ENCODE assay signal across 1 cellular context in the genomic region with DNA sequence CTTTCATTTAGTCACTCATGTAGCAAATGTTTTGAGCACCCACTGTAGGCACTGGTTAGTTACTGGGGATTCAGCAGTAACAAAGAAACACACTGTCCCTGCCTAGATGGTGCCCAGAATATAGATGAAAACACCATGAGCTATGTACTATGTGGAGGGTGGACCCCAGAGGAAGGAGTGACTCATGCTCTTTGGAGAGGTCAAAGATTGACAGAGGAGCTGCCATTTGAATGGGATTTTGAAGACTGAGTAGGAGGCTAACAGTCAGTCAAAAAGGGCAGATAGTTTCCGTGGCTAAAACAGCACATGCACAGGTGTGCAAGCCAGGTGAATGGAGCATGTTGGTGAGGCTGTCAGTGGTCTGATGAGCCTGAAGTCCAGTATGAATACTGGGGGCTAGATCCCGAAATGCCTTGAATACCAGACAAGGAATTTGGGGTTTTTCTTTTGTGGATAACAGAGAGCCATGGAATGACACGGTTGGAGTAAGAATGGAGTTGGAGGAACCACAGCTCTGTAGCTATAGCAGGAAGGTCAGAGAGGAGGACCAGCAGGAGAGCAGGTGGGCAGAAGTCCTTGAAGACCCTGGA.
TF ChIP-seq lines count a peak whose summit lies in the region.

No MANE protein-coding gene starts in this region.

TF ChIP-seq in HepG2, 621 proteins besides CTCF, POLR2A, EP300 and RAD21 (continued from another document and continues in another):
- TF ChIP-seq NCOA1 (CRISPR knock-in tag; IDR thresholded peaks at IDR 0.05) (0 out of 2 replicates have a peak, but pooled peaks have one; percentile 42), ZNF614 (CRISPR knock-in tag; IDR thresholded peaks at IDR 0.05; ENCODE audit: borderline replicate concordance) (0 out of 2 replicates have a peak, but pooled peaks have one; percentile 55), ERF (CRISPR knock-in tag; IDR thresholded peaks at IDR 0.05) (no peak), MIER2 (CRISPR knock-in tag; IDR thresholded peaks at IDR 0.05) (0 out of 2 replicates have a peak, but pooled peaks have one; percentile 60), FOSL1 (CRISPR knock-in tag; IDR thresholded peaks at IDR 0.05; ENCODE audit: borderline replicate concordance) (no peak; the same call in 1 of the 2 replicates), ZNF354B (CRISPR knock-in tag; IDR thresholded peaks at IDR 0.05) (no peak), EZH2 (conservative IDR thresholded peaks at IDR 0.05; ENCODE audit: low read depth, low read length) (no peak), SETDB1 (CRISPR knock-in tag; IDR thresholded peaks at IDR 0.05; ENCODE audit: borderline replicate concordance) (no peak), ZNF747 (CRISPR knock-in tag; IDR thresholded peaks at IDR 0.05; ENCODE audit: borderline replicate concordance) (no peak), PCBP2 (optimal IDR thresholded peaks at IDR 0.05; ENCODE audit: low read depth, low read length, poor library complexity, severe bottlenecking) (no peak), ZNF619 (CRISPR knock-in tag; IDR thresholded peaks at IDR 0.05) (no peak), SMAD3 (CRISPR knock-in tag; IDR thresholded peaks at IDR 0.05) (no peak), HOXA7 (CRISPR knock-in tag; IDR thresholded peaks at IDR 0.05) (no peak), ZNF382 (CRISPR knock-in tag; IDR thresholded peaks at IDR 0.05; ENCODE audit: borderline replicate concordance) (no peak), ZNF879 (CRISPR knock-in tag; IDR thresholded peaks at IDR 0.05) (no peak), WIZ (CRISPR knock-in tag; IDR thresholded peaks at IDR 0.05) (no peak), FOXC1 (CRISPR knock-in tag; IDR thresholded peaks at IDR 0.05; ENCODE audit: borderline replicate concordance) (no peak), MAZ (IDR thresholded peaks at IDR 0.05; ENCODE audit: borderline replicate concordance, low read depth, low read length) (no peak), MAZ (CRISPR knock-in tag; IDR thresholded peaks at IDR 0.05; ENCODE audit: low read depth) (no peak), SNAI1 (CRISPR knock-in tag; IDR thresholded peaks at IDR 0.05; ENCODE audit: borderline replicate concordance) (no peak), GZF1 (CRISPR knock-in tag; IDR thresholded peaks at IDR 0.05) (no peak), NBN (conservative IDR thresholded peaks at IDR 0.05) (no peak), U2AF2 (IDR thresholded peaks at IDR 0.05; ENCODE audit: low read depth, low read length) (no peak), ZIK1 (CRISPR knock-in tag; IDR thresholded peaks at IDR 0.05; ENCODE audit: borderline replicate concordance, low read depth) (no peak), SUZ12 (IDR thresholded peaks at IDR 0.05; ENCODE audit: low read depth, low read length) (no peak), ZNF451 (CRISPR knock-in tag; IDR thresholded peaks at IDR 0.05) (no peak), ZFYVE20 (CRISPR knock-in tag; IDR thresholded peaks at IDR 0.05; ENCODE audit: borderline replicate concordance, low read depth) (no peak), ZFP90 (CRISPR knock-in tag; IDR thresholded peaks at IDR 0.05; ENCODE audit: borderline replicate concordance) (no peak), ZNF550 (CRISPR knock-in tag; IDR thresholded peaks at IDR 0.05; ENCODE audit: borderline replicate concordance) (no peak), SALL1 (CRISPR knock-in tag; IDR thresholded peaks at IDR 0.05) (no peak), ZNF564 (CRISPR knock-in tag; IDR thresholded peaks at IDR 0.05) (no peak), FOXO1 (CRISPR knock-in tag; IDR thresholded peaks at IDR 0.05) (peak; percentile 44; the same call in 1 of the 2 replicates), ZNF598 (CRISPR knock-in tag; IDR thresholded peaks at IDR 0.05; ENCODE audit: borderline replicate concordance) (no peak), TBP (CRISPR knock-in tag; IDR thresholded peaks at IDR 0.05) (no peak), TRIM24 (CRISPR knock-in tag; IDR thresholded peaks at IDR 0.05) (no peak), ZBTB7B (CRISPR knock-in tag; IDR thresholded peaks at IDR 0.05) (0 out of 2 replicates have a peak, but pooled peaks have one; percentile 45)
- TF ChIP-seq, protein P1, sequence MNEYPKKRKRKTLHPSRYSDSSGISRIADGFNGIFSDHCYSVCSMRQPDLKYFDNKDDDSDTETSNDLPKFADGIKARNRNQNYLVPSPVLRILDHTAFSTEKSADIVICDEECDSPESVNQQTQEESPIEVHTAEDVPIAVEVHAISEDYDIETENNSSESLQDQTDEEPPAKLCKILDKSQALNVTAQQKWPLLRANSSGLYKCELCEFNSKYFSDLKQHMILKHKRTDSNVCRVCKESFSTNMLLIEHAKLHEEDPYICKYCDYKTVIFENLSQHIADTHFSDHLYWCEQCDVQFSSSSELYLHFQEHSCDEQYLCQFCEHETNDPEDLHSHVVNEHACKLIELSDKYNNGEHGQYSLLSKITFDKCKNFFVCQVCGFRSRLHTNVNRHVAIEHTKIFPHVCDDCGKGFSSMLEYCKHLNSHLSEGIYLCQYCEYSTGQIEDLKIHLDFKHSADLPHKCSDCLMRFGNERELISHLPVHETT (CRISPR knock-in tag; conservative IDR thresholded peaks at IDR 0.05), result no peak
- TF ChIP-seq, protein P2, sequence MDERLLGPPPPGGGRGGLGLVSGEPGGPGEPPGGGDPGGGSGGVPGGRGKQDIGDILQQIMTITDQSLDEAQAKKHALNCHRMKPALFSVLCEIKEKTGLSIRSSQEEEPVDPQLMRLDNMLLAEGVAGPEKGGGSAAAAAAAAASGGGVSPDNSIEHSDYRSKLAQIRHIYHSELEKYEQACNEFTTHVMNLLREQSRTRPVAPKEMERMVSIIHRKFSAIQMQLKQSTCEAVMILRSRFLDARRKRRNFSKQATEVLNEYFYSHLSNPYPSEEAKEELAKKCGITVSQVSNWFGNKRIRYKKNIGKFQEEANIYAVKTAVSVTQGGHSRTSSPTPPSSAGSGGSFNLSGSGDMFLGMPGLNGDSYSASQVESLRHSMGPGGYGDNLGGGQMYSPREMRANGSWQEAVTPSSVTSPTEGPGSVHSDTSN (CRISPR knock-in tag; IDR thresholded peaks at IDR 0.05), result peak; percentile 75
- TF ChIP-seq, protein P3, sequence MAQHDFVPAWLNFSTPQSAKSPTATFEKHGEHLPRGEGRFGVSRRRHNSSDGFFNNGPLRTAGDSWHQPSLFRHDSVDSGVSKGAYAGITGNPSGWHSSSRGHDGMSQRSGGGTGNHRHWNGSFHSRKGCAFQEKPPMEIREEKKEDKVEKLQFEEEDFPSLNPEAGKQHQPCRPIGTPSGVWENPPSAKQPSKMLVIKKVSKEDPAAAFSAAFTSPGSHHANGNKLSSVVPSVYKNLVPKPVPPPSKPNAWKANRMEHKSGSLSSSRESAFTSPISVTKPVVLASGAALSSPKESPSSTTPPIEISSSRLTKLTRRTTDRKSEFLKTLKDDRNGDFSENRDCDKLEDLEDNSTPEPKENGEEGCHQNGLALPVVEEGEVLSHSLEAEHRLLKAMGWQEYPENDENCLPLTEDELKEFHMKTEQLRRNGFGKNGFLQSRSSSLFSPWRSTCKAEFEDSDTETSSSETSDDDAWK (CRISPR knock-in tag; IDR thresholded peaks at IDR 0.05), result no peak
- TF ChIP-seq, protein P4, sequence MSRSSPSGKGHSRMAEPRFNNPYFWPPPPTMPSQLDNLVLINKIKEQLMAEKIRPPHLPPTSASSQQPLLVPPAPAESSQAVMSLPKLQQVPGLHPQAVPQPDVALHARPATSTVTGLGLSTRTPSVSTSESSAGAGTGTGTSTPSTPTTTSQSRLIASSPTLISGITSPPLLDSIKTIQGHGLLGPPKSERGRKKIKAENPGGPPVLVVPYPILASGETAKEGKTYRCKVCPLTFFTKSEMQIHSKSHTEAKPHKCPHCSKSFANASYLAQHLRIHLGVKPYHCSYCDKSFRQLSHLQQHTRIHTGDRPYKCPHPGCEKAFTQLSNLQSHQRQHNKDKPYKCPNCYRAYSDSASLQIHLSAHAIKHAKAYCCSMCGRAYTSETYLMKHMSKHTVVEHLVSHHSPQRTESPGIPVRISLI (CRISPR knock-in tag; IDR thresholded peaks at IDR 0.05; ENCODE audit: borderline replicate concordance), result no peak
- TF ChIP-seq, protein P5, sequence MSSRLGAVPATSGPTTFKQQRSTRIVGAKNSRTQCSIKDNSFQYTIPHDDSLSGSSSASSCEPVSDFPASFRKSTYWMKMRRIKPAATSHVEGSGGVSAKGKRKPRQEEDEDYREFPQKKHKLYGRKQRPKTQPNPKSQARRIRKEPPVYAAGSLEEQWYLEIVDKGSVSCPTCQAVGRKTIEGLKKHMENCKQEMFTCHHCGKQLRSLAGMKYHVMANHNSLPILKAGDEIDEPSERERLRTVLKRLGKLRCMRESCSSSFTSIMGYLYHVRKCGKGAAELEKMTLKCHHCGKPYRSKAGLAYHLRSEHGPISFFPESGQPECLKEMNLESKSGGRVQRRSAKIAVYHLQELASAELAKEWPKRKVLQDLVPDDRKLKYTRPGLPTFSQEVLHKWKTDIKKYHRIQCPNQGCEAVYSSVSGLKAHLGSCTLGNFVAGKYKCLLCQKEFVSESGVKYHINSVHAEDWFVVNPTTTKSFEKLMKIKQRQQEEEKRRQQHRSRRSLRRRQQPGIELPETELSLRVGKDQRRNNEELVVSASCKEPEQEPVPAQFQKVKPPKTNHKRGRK (CRISPR knock-in tag; IDR thresholded peaks at IDR 0.05), result no peak
- TF ChIP-seq, protein P6, sequence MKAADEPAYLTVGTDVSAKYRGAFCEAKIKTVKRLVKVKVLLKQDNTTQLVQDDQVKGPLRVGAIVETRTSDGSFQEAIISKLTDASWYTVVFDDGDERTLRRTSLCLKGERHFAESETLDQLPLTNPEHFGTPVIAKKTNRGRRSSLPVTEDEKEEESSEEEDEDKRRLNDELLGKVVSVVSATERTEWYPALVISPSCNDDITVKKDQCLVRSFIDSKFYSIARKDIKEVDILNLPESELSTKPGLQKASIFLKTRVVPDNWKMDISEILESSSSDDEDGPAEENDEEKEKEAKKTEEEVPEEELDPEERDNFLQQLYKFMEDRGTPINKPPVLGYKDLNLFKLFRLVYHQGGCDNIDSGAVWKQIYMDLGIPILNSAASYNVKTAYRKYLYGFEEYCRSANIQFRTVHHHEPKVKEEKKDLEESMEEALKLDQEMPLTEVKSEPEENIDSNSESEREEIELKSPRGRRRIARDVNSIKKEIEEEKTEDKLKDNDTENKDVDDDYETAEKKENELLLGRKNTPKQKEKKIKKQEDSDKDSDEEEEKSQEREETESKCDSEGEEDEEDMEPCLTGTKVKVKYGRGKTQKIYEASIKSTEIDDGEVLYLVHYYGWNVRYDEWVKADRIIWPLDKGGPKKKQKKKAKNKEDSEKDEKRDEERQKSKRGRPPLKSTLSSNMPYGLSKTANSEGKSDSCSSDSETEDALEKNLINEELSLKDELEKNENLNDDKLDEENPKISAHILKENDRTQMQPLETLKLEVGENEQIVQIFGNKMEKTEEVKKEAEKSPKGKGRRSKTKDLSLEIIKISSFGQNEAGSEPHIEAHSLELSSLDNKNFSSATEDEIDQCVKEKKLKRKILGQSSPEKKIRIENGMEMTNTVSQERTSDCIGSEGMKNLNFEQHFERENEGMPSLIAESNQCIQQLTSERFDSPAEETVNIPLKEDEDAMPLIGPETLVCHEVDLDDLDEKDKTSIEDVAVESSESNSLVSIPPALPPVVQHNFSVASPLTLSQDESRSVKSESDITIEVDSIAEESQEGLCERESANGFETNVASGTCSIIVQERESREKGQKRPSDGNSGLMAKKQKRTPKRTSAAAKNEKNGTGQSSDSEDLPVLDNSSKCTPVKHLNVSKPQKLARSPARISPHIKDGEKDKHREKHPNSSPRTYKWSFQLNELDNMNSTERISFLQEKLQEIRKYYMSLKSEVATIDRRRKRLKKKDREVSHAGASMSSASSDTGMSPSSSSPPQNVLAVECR (CRISPR knock-in tag; IDR thresholded peaks at IDR 0.05; ENCODE audit: borderline replicate concordance), result no peak
- TF ChIP-seq, protein P7, sequence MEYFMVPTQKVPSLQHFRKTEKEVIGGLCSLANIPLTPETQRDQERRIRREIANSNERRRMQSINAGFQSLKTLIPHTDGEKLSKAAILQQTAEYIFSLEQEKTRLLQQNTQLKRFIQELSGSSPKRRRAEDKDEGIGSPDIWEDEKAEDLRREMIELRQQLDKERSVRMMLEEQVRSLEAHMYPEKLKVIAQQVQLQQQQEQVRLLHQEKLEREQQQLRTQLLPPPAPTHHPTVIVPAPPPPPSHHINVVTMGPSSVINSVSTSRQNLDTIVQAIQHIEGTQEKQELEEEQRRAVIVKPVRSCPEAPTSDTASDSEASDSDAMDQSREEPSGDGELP (IDR thresholded peaks at IDR 0.05; ENCODE audit: borderline replicate concordance, low read depth), result no peak
- TF ChIP-seq, protein P8, sequence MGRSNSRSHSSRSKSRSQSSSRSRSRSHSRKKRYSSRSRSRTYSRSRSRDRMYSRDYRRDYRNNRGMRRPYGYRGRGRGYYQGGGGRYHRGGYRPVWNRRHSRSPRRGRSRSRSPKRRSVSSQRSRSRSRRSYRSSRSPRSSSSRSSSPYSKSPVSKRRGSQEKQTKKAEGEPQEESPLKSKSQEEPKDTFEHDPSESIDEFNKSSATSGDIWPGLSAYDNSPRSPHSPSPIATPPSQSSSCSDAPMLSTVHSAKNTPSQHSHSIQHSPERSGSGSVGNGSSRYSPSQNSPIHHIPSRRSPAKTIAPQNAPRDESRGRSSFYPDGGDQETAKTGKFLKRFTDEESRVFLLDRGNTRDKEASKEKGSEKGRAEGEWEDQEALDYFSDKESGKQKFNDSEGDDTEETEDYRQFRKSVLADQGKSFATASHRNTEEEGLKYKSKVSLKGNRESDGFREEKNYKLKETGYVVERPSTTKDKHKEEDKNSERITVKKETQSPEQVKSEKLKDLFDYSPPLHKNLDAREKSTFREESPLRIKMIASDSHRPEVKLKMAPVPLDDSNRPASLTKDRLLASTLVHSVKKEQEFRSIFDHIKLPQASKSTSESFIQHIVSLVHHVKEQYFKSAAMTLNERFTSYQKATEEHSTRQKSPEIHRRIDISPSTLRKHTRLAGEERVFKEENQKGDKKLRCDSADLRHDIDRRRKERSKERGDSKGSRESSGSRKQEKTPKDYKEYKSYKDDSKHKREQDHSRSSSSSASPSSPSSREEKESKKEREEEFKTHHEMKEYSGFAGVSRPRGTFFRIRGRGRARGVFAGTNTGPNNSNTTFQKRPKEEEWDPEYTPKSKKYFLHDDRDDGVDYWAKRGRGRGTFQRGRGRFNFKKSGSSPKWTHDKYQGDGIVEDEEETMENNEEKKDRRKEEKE (IDR thresholded peaks at IDR 0.05), result no peak
- TF ChIP-seq, protein P9, sequence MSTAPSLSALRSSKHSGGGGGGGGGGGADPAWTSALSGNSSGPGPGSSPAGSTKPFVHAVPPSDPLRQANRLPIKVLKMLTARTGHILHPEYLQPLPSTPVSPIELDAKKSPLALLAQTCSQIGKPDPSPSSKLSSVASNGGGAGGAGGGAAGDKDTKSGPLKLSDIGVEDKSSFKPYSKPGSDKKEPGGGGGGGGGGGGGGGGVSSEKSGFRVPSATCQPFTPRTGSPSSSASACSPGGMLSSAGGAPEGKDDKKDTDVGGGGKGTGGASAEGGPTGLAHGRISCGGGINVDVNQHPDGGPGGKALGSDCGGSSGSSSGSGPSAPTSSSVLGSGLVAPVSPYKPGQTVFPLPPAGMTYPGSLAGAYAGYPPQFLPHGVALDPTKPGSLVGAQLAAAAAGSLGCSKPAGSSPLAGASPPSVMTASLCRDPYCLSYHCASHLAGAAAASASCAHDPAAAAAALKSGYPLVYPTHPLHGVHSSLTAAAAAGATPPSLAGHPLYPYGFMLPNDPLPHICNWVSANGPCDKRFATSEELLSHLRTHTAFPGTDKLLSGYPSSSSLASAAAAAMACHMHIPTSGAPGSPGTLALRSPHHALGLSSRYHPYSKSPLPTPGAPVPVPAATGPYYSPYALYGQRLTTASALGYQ (CRISPR knock-in tag; IDR thresholded peaks at IDR 0.05), result no peak
